ENCODE assay signal across 1 cellular context in genomic region chr17:73334771-73335513, GRCh38.
TF ChIP-seq lines count a peak whose summit lies in the region.

No MANE protein-coding gene starts in this region.

TF ChIP-seq in IMR-90, 13 proteins besides CTCF, POLR2A, EP300 and RAD21:
- TF ChIP-seq RCOR1 (IDR thresholded peaks at IDR 0.05; ENCODE audit: insufficient replicate concordance, low read length) (no peak), SMC3 (IDR thresholded peaks at IDR 0.05; ENCODE audit: low read depth, low read length) (no peak), FOS (IDR thresholded peaks at IDR 0.05; ENCODE audit: low read depth, low read length) (no peak), ELK1 (IDR thresholded peaks at IDR 0.05; ENCODE audit: borderline replicate concordance, low read depth, low read length) (no peak), BHLHE40 (IDR thresholded peaks at IDR 0.05; ENCODE audit: low read depth, low read length) (no peak), CEBPB (IDR thresholded peaks at IDR 0.05; ENCODE audit: low read depth, low read length) (no peak), MAZ (IDR thresholded peaks at IDR 0.05; ENCODE audit: borderline replicate concordance, low read depth, low read length) (no peak)
